Comparison of ENCODE assay signal across 28 cellular contexts in genomic region chr2:156124458-156124857, GRCh38.
"Had no signal": no experiment of that assay in that cellular context is flagged by ENCODE, and none has a peak within 500 bp of the region (broad histone marks: within the 10 kb centered on the region; RNA-seq: fewer than 3 reads in every experiment).

No MANE protein-coding gene starts in this region.

- H3K27ac ChIP-seq: esophagus muscularis mucosa, foreskin keratinocyte, gastroesophageal sphincter, heart left ventricle, hepatocyte, parathyroid adenoma, right lobe of liver, thoracic aorta, upper lobe of right lung, uterus had no signal

- H3K4me3 Mint-ChIP-seq: mesothelial cell of epicardium; naive B cell; natural killer cell treated with Interleukin-12 subunit alpha and Interleukin-12 subunit beta and Interleukin-15 and Interleukin-18, amount 100 ng/mL, for 72 hours; neural crest cell; stimulated activated naive B cell treated with anti-CD40 and anti-IgM and Interleukin-4, amounts not matched to agents 10 μg/mL and 1 μg/mL and 100 μg/mL, for 72 hours; stimulated activated naive CD8-positive, alpha-beta T cell treated with anti-CD3 and anti-CD28 coated beads, Interleukin-15, Interleukin-2, amounts not matched to agents 100 ng/mL and 50 ng/mL, for 24 hours had no signal

- H3K36me3 ChIP-seq: esophagus muscularis mucosa, gastroesophageal sphincter, heart left ventricle, right lobe of liver, thoracic aorta, tibial nerve, upper lobe of right lung, uterus had no signal

- H3K9me3 Mint-ChIP-seq: natural killer cell treated with Interleukin-12 subunit alpha and Interleukin-12 subunit beta and Interleukin-15 and Interleukin-18, amount 100 ng/mL, for 72 hours had no signal

- H3K9me3 ChIP-seq: esophagus muscularis mucosa, gastroesophageal sphincter, heart left ventricle, mucosa of descending colon, right lobe of liver, thoracic aorta, upper lobe of right lung, uterus had no signal

- H3K4me3 ChIP-seq: esophagus muscularis mucosa, gastroesophageal sphincter, heart left ventricle, hepatocyte, lung, mucosa of descending colon, right lobe of liver, thoracic aorta, tibial nerve, upper lobe of right lung, uterus had no signal

- H3K27ac Mint-ChIP-seq: mesothelial cell of epicardium; naive B cell; natural killer cell treated with Interleukin-12 subunit alpha and Interleukin-12 subunit beta and Interleukin-15 and Interleukin-18, amount 100 ng/mL, for 72 hours; progenitor cell of endocrine pancreas; stimulated activated naive B cell treated with anti-CD40 and anti-IgM and Interleukin-4, amounts not matched to agents 10 μg/mL and 1 μg/mL and 100 μg/mL, for 72 hours; stimulated activated naive CD8-positive, alpha-beta T cell treated with anti-CD3 and anti-CD28 coated beads, Interleukin-15, Interleukin-2, amounts not matched to agents 100 ng/mL and 50 ng/mL, for 24 hours had no signal

- H3K27me3 ChIP-seq: esophagus muscularis mucosa, foreskin keratinocyte, gastroesophageal sphincter, hepatocyte, right lobe of liver, tibial nerve, upper lobe of right lung, uterus had no signal

- H3K4me1 ChIP-seq: esophagus muscularis mucosa, foreskin keratinocyte, gastroesophageal sphincter, heart left ventricle, parathyroid adenoma, right lobe of liver, tibial nerve, upper lobe of right lung, uterus had no signal

- H3K79me2 ChIP-seq: hepatocyte, parathyroid adenoma had no signal

- ATAC-seq: foreskin keratinocyte; gastroesophageal sphincter; heart left ventricle; left lobe of liver; mucosa of descending colon; natural killer cell treated with Interleukin-12 subunit alpha and Interleukin-12 subunit beta and Interleukin-15 and Interleukin-18, amount 100 ng/mL, for 72 hours; right lobe of liver; stimulated activated naive B cell treated with anti-CD40 and anti-IgM and Interleukin-4, amounts not matched to agents 10 μg/mL and 1 μg/mL and 100 μg/mL, for 72 hours; upper lobe of right lung had no signal

- H3K36me3 Mint-ChIP-seq: naive B cell; natural killer cell treated with Interleukin-12 subunit alpha and Interleukin-12 subunit beta and Interleukin-15 and Interleukin-18, amount 100 ng/mL, for 72 hours; stimulated activated naive B cell treated with anti-CD40 and anti-IgM and Interleukin-4, amounts not matched to agents 10 μg/mL and 1 μg/mL and 100 μg/mL, for 72 hours had no signal

- H3K27me3 Mint-ChIP-seq: progenitor cell of endocrine pancreas; stimulated activated naive B cell treated with anti-CD40 and anti-IgM and Interleukin-4, amounts not matched to agents 10 μg/mL and 1 μg/mL and 100 μg/mL, for 72 hours had no signal

- H2AFZ ChIP-seq: hepatocyte, parathyroid adenoma had no signal

- H3K4me1 Mint-ChIP-seq: mesothelial cell of epicardium; naive B cell; stimulated activated naive B cell treated with anti-CD40 and anti-IgM and Interleukin-4, amounts not matched to agents 10 μg/mL and 1 μg/mL and 100 μg/mL, for 72 hours had no signal

- DNase-seq: dermis blood vessel endothelial cell; effector memory CD4-positive, alpha-beta T cell; foreskin keratinocyte; heart left ventricle; kidney; mesenchymal stem cell; mucosa of descending colon; naive B cell; right lobe of liver; small intestine; stimulated activated CD4-positive, alpha-beta T cell treated with anti-CD3 and anti-CD28 coated beads, Interleukin-15, amount 100 ng/mL, for 24 hours; stimulated activated CD4-positive, alpha-beta T cell treated with anti-CD3 and anti-CD28 coated beads, Interleukin-2, amount 100 ng/mL, for 48 hours; stimulated activated naive B cell treated with anti-CD40 and anti-IgM and Interleukin-4, amounts not matched to agents 10 μg/mL and 1 μg/mL and 100 μg/mL, for 72 hours; upper lobe of right lung; uterus had no signal
